In genomic region chrX:71696641-71697465, GRCh38 we compare ENCODE assay signal across 17 cellular contexts. TPM values are rescaled to one million over a fixed set of nuclear protein-coding genes. Genes with fewer than 3 reads are reported as not detected.
DNase-seq lines count a peak whose midpoint lies in the region; ATAC-seq and TF ChIP-seq lines count a peak whose summit lies in the region.
"Not testable (repeated sequence)": the region's sequence is repeated elsewhere in the genome, so short reads cannot be mapped to it uniquely, and the experiment has no call there.
"Had no signal": no experiment of that assay in that cellular context is flagged by ENCODE, and none has a peak within 500 bp of the region (broad histone marks: within the 10 kb centered on the region; RNA-seq: fewer than 3 reads in every experiment).

No MANE protein-coding gene starts in this region.

- CTCF ChIA-PET in HCT116 (lab: Charles Lee): not testable (repeated sequence)

- not testable (repeated sequence) for TF ChIP-seq RAD21 in HCT116 (IDR thresholded peaks at IDR 0.05; ENCODE audit: low read depth)

- not testable (repeated sequence) for H2AFZ ChIP-seq in HCT116 (ENCODE audit: low read depth, low read length, poor library complexity, severe bottlenecking)

- not testable (repeated sequence) for H3K9me3 ChIP-seq in HCT116 (ENCODE audit: control insufficient read depth in 1 of 2, insufficient read depth in 1 of 2, low read depth in 1 of 2, low read length in 2 of 2); left lung

- not testable (repeated sequence) for H4K20me1 ChIP-seq in HCT116 (ENCODE audit: insufficient read depth)

- TF ChIP-seq CTCF in HCT116 (IDR thresholded peaks at IDR 0.05 in 2 of 3, conservative IDR thresholded peaks at IDR 0.05 in 1 of 3; ENCODE audit: borderline replicate concordance in 1 of 3, insufficient read depth in 1 of 3, low read depth in 2 of 3, low read length in 2 of 3); left lung (IDR thresholded peaks at IDR 0.05): not testable (repeated sequence)

- H3K9ac ChIP-seq in HCT116 (ENCODE audit: low read length): not testable (repeated sequence)

- not testable (repeated sequence) for BruUV-seq in HCT116 (replicated peaks; lab: Mats Ljungman, UMichigan)

- not testable (repeated sequence) for H3K4me3 ChIP-seq in HCT116 (replicated peaks in 1 of 2; ENCODE audit: low read depth in 1 of 2, low read length in 2 of 2); left lung

- not testable (repeated sequence) for H3K27ac Mint-ChIP-seq in activated T-helper 17 cell treated with anti-CD3 and anti-CD28 coated beads, Interleukin-2, amount 50 U/mL, for 72 hours; stimulated activated naive CD8-positive, alpha-beta T cell treated with anti-CD3 and anti-CD28 coated beads, Interleukin-15, amount 100 ng/mL, for 72 hours

- H3K4me2 ChIP-seq in HCT116 (ENCODE audit: low read length): not testable (repeated sequence)

- intact Hi-C loops in HCT116 (cut with micrococcal nuclease); left lung (cut with DNase I): not testable (repeated sequence)

- H3K4me3 Mint-ChIP-seq in activated T-helper 17 cell treated with anti-CD3 and anti-CD28 coated beads, Interleukin-2, amount 50 U/mL, for 72 hours; stimulated activated naive CD8-positive, alpha-beta T cell treated with anti-CD3 and anti-CD28 coated beads, Interleukin-15, amount 100 ng/mL, for 72 hours: not testable (repeated sequence)

- H3K9me2 ChIP-seq in HCT116 (ENCODE audit: insufficient read depth): not testable (repeated sequence)

- POLR2A ChIA-PET in HCT116 (lab: Charles Lee): not testable (repeated sequence)

- not testable (repeated sequence) for H3K79me2 ChIP-seq in HCT116 (ENCODE audit: insufficient read depth, low read length)

- not testable (repeated sequence) for H3K36me3 ChIP-seq in HCT116 (ENCODE audit: control insufficient read depth in 1 of 2, insufficient read depth in 2 of 2, low read length in 2 of 2); left lung

- not testable (repeated sequence) for H3K4me1 ChIP-seq in HCT116 (ENCODE audit: control insufficient read depth in 1 of 2, insufficient read depth in 2 of 2, low read length in 2 of 2); left lung

- H3K27ac ChIP-seq in HCT116 (ENCODE audit: low read depth, low read length); left lung: not testable (repeated sequence)

- not testable (repeated sequence) for H3K4me1 Mint-ChIP-seq in activated T-helper 17 cell treated with anti-CD3 and anti-CD28 coated beads, Interleukin-2, amount 50 U/mL, for 72 hours; stimulated activated naive CD8-positive, alpha-beta T cell treated with anti-CD3 and anti-CD28 coated beads, Interleukin-15, amount 100 ng/mL, for 72 hours

- DNase-seq in HCT116 (ENCODE audit: low read depth, low spot score); left lung; stimulated activated naive CD8-positive, alpha-beta T cell treated with anti-CD3 and anti-CD28 coated beads, Interleukin-15, amount 100 ng/mL, for 72 hours: not testable (repeated sequence)

- RAD21 ChIA-PET in HCT116 (lab: Charles Lee; ENCODE audit: low non-redundant PET in 1 of 2, low total read pairs in 2 of 2, uncharacterized antibody in 2 of 2, unreplicated experiment in 2 of 2): not testable (repeated sequence)

- ATAC-seq in GM18517 (IDR thresholded peaks at IDR 0.05; ENCODE audit: unreplicated experiment) (peak; percentile 68), GM19463 (IDR thresholded peaks at IDR 0.05; ENCODE audit: unreplicated experiment) (peak; percentile 70), HCT116 (peak; percentile 80), HG03045 (IDR thresholded peaks at IDR 0.05; ENCODE audit: unreplicated experiment) (peak; percentile 57), HG03521 (IDR thresholded peaks at IDR 0.05; ENCODE audit: unreplicated experiment) (peak; percentile 61), left lung (peak; percentile 74)
- ATAC-seq in activated T-helper 17 cell treated with anti-CD3 and anti-CD28 coated beads, Interleukin-2, amount 50 U/mL, for 72 hours (replicated peaks): peak; percentile 63
- peak; percentile 74 for ATAC-seq in stimulated activated naive CD8-positive, alpha-beta T cell treated with anti-CD3 and anti-CD28 coated beads, Interleukin-15, amount 100 ng/mL, for 72 hours

- not testable (repeated sequence) for H3K27me3 Mint-ChIP-seq in activated T-helper 17 cell treated with anti-CD3 and anti-CD28 coated beads, Interleukin-2, amount 50 U/mL, for 72 hours; stimulated activated naive CD8-positive, alpha-beta T cell treated with anti-CD3 and anti-CD28 coated beads, Interleukin-15, amount 100 ng/mL, for 72 hours

- H3K27me3 ChIP-seq in HCT116 (ENCODE audit: insufficient read depth, low read length); left lung: not testable (repeated sequence)

- not testable (repeated sequence) for TF ChIP-seq POLR2A in HCT116 (IDR thresholded peaks at IDR 0.05; ENCODE audit: borderline replicate concordance, extremely low read depth, insufficient read depth, insufficient read length)

- not testable (repeated sequence) for H3K36me3 Mint-ChIP-seq in activated T-helper 17 cell treated with anti-CD3 and anti-CD28 coated beads, Interleukin-2, amount 50 U/mL, for 72 hours (ENCODE audit: low read depth)

- H3K9me3 Mint-ChIP-seq in activated T-helper 17 cell treated with anti-CD3 and anti-CD28 coated beads, Interleukin-2, amount 50 U/mL, for 72 hours; stimulated activated naive CD8-positive, alpha-beta T cell treated with anti-CD3 and anti-CD28 coated beads, Interleukin-15, amount 100 ng/mL, for 72 hours: not testable (repeated sequence)

RNA-seq across cellular contexts. Expression of gene CXorf49, which starts 21.2 kb away (rescaled TPM):
- total RNA-seq in HCT116 (2021; ENCODE audit: unreplicated experiment): not detected
- polyA plus RNA-seq in HCT116 (2012): not detected in 2 replicates
- total RNA-seq in activated T-helper 17 cell treated with anti-CD3 and anti-CD28 coated beads, Interleukin-2, amount 50 U/mL, for 72 hours: not detected
- total RNA-seq in left lung: not detected
- total RNA-seq: activated CD4-positive, alpha-beta T cell treated with anti-CD3 and anti-CD28 coated beads, Interleukin-2, amount 10 ng/mL, durations not matched to agents 7 days and 5 days; cardiac muscle cell; CD8-positive, alpha-beta memory T cell; dermis blood vessel endothelial cell; H4; hepatocyte; mammary epithelial cell; ovary; right cardiac atrium had no signal
- polyA plus RNA-seq: cardiac muscle cell; CD8-positive, alpha-beta memory T cell; mammary epithelial cell; ovary; right cardiac atrium had no signal
